In genomic region chr3:4739289-4740236, GRCh38 we compare ENCODE assay signal across 13 cellular contexts.
A peak's percentile ranks its signal among the peaks of the same experiment; 100 is the strongest.
DNase-seq lines count a peak whose midpoint lies in the region; ATAC-seq and TF ChIP-seq lines count a peak whose summit lies in the region.
"Had no signal": no experiment of that assay in that cellular context is flagged by ENCODE, and none has a peak within 500 bp of the region (broad histone marks: within the 10 kb centered on the region; RNA-seq: fewer than 3 reads in every experiment).

No MANE protein-coding gene starts in this region.

- H3K4me3 Mint-ChIP-seq in natural killer cell, result peak overlapping the region; percentile 78

- DNase-seq in AML-193 (lab: John Stamatoyannopoulos, UW) (peak; percentile 53 to 56), KBM-7 (peak; percentile 74), adrenal gland (peak in 1 of 7 donors; percentile 43), natural killer cell (no peak), putamen (ENCODE audit: low spot score) (no peak), nucleus accumbens (lab: John Stamatoyannopoulos, UW) (no peak)
- DNase-seq: effector memory CD4-positive, alpha-beta T cell; SHP77 treated with DMSO at 0.1 percent for 48 hours had no signal

- TF ChIP-seq CTCF in adrenal gland (IDR thresholded peaks at IDR 0.05) (no peak), natural killer cell (IDR thresholded peaks at IDR 0.05) (no peak)

- H3K9me3 ChIP-seq in adrenal gland (replicated peaks in 1 of 3), result no peaks in the 10 kb centered on the region
- H3K9me3 ChIP-seq: neutrophil had no signal

- in situ Hi-C loops in KBM-7 (cut with MboI; ENCODE audit: low pct_unique_long_range_greater_than_20kb, low sequenced_read_pairs), result no loop called here

- ATAC-seq in natural killer cell, result peak in 1 of 3 donors; percentile 58
- no peak for ATAC-seq in GM21360 (IDR thresholded peaks at IDR 0.05; ENCODE audit: unreplicated experiment)
- ATAC-seq in GM18907 (IDR thresholded peaks at IDR 0.05; ENCODE audit: unreplicated experiment), result no peak
- ATAC-seq: GM12878 had no signal

- no peaks in the 10 kb centered on the region for H3K27me3 Mint-ChIP-seq in natural killer cell (ENCODE audit: low read depth in 2 of 2)

- peaks cover 0 to 2% of the 10 kb centered on the region in 2 donors for H3K9me3 Mint-ChIP-seq in natural killer cell

- H3K27ac Mint-ChIP-seq in natural killer cell, result peak overlapping the region; percentile 88 to 92

- peaks cover 68 to 79% of the 10 kb centered on the region in 2 donors for H3K4me1 Mint-ChIP-seq in natural killer cell

- no peak overlapping the region for H3K4me3 ChIP-seq in adrenal gland
- H3K4me3 ChIP-seq: GM12878 had no signal

- peaks cover 0 to 5% of the 10 kb centered on the region in 2 donors for H3K36me3 ChIP-seq in adrenal gland (replicated peaks in 1 of 2)
- H3K36me3 ChIP-seq: neutrophil had no signal

- intact Hi-C loops in adrenal gland (cut with DNase I) (no loop called here), natural killer cell (cut with micrococcal nuclease) (loop anchor here (1.0 to 2.0 kb wide), 2 partner anchors 9 to 241 kb away; no protein-coding TSS in a partner anchor)

- no peaks in the 10 kb centered on the region for H3K36me3 Mint-ChIP-seq in natural killer cell

- no peak for TF ChIP-seq POLR2A in adrenal gland (IDR thresholded peaks at IDR 0.05)

- peaks cover 13 to 27% of the 10 kb centered on the region in 2 donors for H3K4me1 ChIP-seq in adrenal gland (replicated peaks in 1 of 2)

- H3K27ac ChIP-seq in adrenal gland, result peak overlapping the region in 3 of 5 donors; percentile 84 to 90 (median 89)
- H3K27ac ChIP-seq: C4-2B, neutrophil had no signal

- 87 to 98% (median 94%) methylated on average over 9 of the region's 9 CpGs for WGBS in adrenal gland, 4 donors

- no peaks in the 10 kb centered on the region for H3K27me3 ChIP-seq in adrenal gland
- H3K27me3 ChIP-seq: neutrophil had no signal

Comparison
In these comparisons a context has a peak if more than half of its experiments do, and no peak if none do; other contexts are left out.
1. DNase-seq: peak in AML-193 (2 of 2) and KBM-7 (single experiment); none in natural killer cell (single experiment), putamen (single experiment) and nucleus accumbens (0 of 56).